9 cellular contexts compared by ENCODE assay signal in genomic region chr12:54159140-54159539, GRCh38. TPM values are rescaled to one million over a fixed set of nuclear protein-coding genes. Genes with fewer than 3 reads are reported as not detected.
DNase-seq lines count a peak whose midpoint lies in the region; ATAC-seq and TF ChIP-seq lines count a peak whose summit lies in the region.
"Had no signal": no experiment of that assay in that cellular context is flagged by ENCODE, and none has a peak within 500 bp of the region (broad histone marks: within the 10 kb centered on the region; RNA-seq: fewer than 3 reads in every experiment).

No MANE protein-coding gene starts in this region.

- H3K27ac Mint-ChIP-seq in activated T-cell treated with anti-CD3 and anti-CD28 coated beads, Interleukin-2, amount 50 U/mL, for 72 hours = no peak overlapping the region
- H3K27ac Mint-ChIP-seq in progenitor cell of endocrine pancreas = no peak overlapping the region

- peaks cover 13% of the 10 kb centered on the region; the same call in 1 of the 2 replicates for H3K27me3 ChIP-seq in HAP-1 (ENCODE audit: low read depth)
- H3K27me3 ChIP-seq: SJSA1 had no signal

- H3K27me3 Mint-ChIP-seq in activated T-cell treated with anti-CD3 and anti-CD28 coated beads, Interleukin-2, amount 50 U/mL, for 72 hours (ENCODE audit: low read depth) = peaks cover 65% of the 10 kb centered on the region
- no peaks in the 10 kb centered on the region for H3K27me3 Mint-ChIP-seq in progenitor cell of endocrine pancreas

- peak; percentile 79 to 86 for ATAC-seq in activated T-cell treated with anti-CD3 and anti-CD28 coated beads, Interleukin-2, amount 50 U/mL, for 72 hours (replicated peaks in 1 of 2)
- no peak for ATAC-seq in GM21528 (IDR thresholded peaks at IDR 0.05; ENCODE audit: low FRiP score, unreplicated experiment)

- no peaks in the 10 kb centered on the region for H3K9me3 Mint-ChIP-seq in activated T-cell treated with anti-CD3 and anti-CD28 coated beads, Interleukin-2, amount 50 U/mL, for 72 hours
- no peaks in the 10 kb centered on the region for H3K9me3 Mint-ChIP-seq in progenitor cell of endocrine pancreas (ENCODE audit: low read depth)

- no peak overlapping the region for H3K4me3 Mint-ChIP-seq in activated T-cell treated with anti-CD3 and anti-CD28 coated beads, Interleukin-2, amount 50 U/mL, for 72 hours
- peak overlapping the region; percentile 22 for H3K4me3 Mint-ChIP-seq in progenitor cell of endocrine pancreas (ENCODE audit: low read depth)

- H3K4me1 Mint-ChIP-seq in activated T-cell treated with anti-CD3 and anti-CD28 coated beads, Interleukin-2, amount 50 U/mL, for 72 hours (ENCODE audit: low read depth) = no peaks in the 10 kb centered on the region
- peaks cover 65% of the 10 kb centered on the region for H3K4me1 Mint-ChIP-seq in progenitor cell of endocrine pancreas (ENCODE audit: low read depth)

- no peaks in the 10 kb centered on the region for H3K36me3 ChIP-seq in HAP-1 (replicated peaks)
- H3K36me3 ChIP-seq: SJSA1 had no signal

- no peak overlapping the region for H3K4me3 ChIP-seq in HAP-1
- H3K4me3 ChIP-seq: SJSA1 had no signal

- peak; percentile 36 for TF ChIP-seq CTCF in progenitor cell of endocrine pancreas (IDR thresholded peaks at IDR 0.05; ENCODE audit: unreplicated experiment)

- peaks cover 0 to 1% of the 10 kb centered on the region in 2 donors for H3K36me3 Mint-ChIP-seq in activated T-cell treated with anti-CD3 and anti-CD28 coated beads, Interleukin-2, amount 50 U/mL, for 72 hours (ENCODE audit: insufficient read depth in 2 of 2)
- H3K36me3 Mint-ChIP-seq in progenitor cell of endocrine pancreas (ENCODE audit: insufficient read depth) = no peaks in the 10 kb centered on the region

- H3K4me1 ChIP-seq in HAP-1 = peaks cover 4% of the 10 kb centered on the region
- H3K4me1 ChIP-seq: SJSA1 had no signal

- DNase-seq in NCI-H2227 (lab: John Stamatoyannopoulos, UW; ENCODE audit: unreplicated experiment) = peak; percentile 63
- no peak for DNase-seq in NCI-H2227 treated with DMSO at 0.1 percent for 48 hours (lab: John Stamatoyannopoulos, UW)
- peak; percentile 32 to 80 for DNase-seq in HAP-1 (ENCODE audit: low spot score in 2 of 2)
- peak; percentile 60 for DNase-seq in NCI-H1694 treated with DMSO at 0.1 percent for 48 hours (lab: John Stamatoyannopoulos, UW)
- peak; percentile 22 to 39 for DNase-seq in activated T-cell treated with anti-CD3 and anti-CD28 coated beads, Interleukin-2, amount 50 U/mL, for 72 hours
- DNase-seq in progenitor cell of endocrine pancreas (ENCODE audit: low spot score, unreplicated experiment) = peak; percentile 75
- DNase-seq in GF-D8 (lab: John Stamatoyannopoulos, UW) = no peak

- in situ Hi-C loops in HAP-1 (cut with MboI; ENCODE audit: low sequenced_read_pairs) = no loop called here

- no peaks in the 10 kb centered on the region for H3K9me3 ChIP-seq in HAP-1
- H3K9me3 ChIP-seq: SJSA1 had no signal

RNA-seq across cellular contexts. Expression of gene SMUG1, which starts 29.6 kb away (rescaled TPM):
- 10 to 100 TPM; 21.4 to 24.9 TPM for total RNA-seq in activated T-cell treated with anti-CD3 and anti-CD28 coated beads, Interleukin-2, amount 50 U/mL, for 72 hours
- 53.1 and 57.6 TPM in 2 replicates for total RNA-seq in progenitor cell of endocrine pancreas

Comparison
In these comparisons a context has a peak if more than half of its experiments do, and no peak if none do; other contexts are left out.
1. DNase-seq: peak in NCI-H2227 (single experiment), HAP-1 (2 of 2), NCI-H1694 treated with DMSO at 0.1 percent for 48 hours (single experiment), activated T-cell treated with anti-CD3 and anti-CD28 coated beads, Interleukin-2, amount 50 U/mL, for 72 hours (2 of 2) and progenitor cell of endocrine pancreas (single experiment); none in NCI-H2227 treated with DMSO at 0.1 percent for 48 hours (single experiment) and GF-D8 (single experiment).